9 cellular contexts compared by ENCODE assay signal in genomic region chr3:158727499-158728377, GRCh38. TPM values are rescaled to one million over a fixed set of nuclear protein-coding genes. Genes with fewer than 3 reads are reported as not detected.
DNase-seq lines count a peak whose midpoint lies in the region; ATAC-seq and TF ChIP-seq lines count a peak whose summit lies in the region.
"Had no signal": no experiment of that assay in that cellular context is flagged by ENCODE, and none has a peak within 500 bp of the region (broad histone marks: within the 10 kb centered on the region; RNA-seq: fewer than 3 reads in every experiment).

No MANE protein-coding gene starts in this region.

- ATAC-seq in HG02642 (IDR thresholded peaks at IDR 0.05; ENCODE audit: poor library complexity, unreplicated experiment) (peak; percentile 62), left colon (peak; percentile 9)
- ATAC-seq in stimulated activated naive CD8-positive, alpha-beta T cell treated with anti-CD3 and anti-CD28 coated beads, Interleukin-15, Interleukin-2, amounts not matched to agents 100 U/mL and 50 U/mL, for 24 hours = peak; percentile 26

- intact Hi-C loops in left colon (cut with DNase I, micrococcal nuclease) = loop anchor here in 1 of 2 donors (2.0 to 10.0 kb wide), 2 partner anchors 63 kb away; no protein-coding TSS in a partner anchor

- DNase-seq in AG08395 (ENCODE audit: low spot score) (peak; percentile 79), NCI-H1092 (lab: John Stamatoyannopoulos, UW) (peak; percentile 40), T follicular helper cell (ENCODE audit: low read depth) (peak; percentile 25), cerebellar cortex (ENCODE audit: low spot score) (peak; percentile 83), left colon (peak in 1 of 2 donors; percentile 53)
- DNase-seq in stimulated activated naive CD8-positive, alpha-beta T cell treated with anti-CD3 and anti-CD28 coated beads, Interleukin-15, Interleukin-2, amounts not matched to agents 100 U/mL and 50 U/mL, for 24 hours = peak; percentile 28

- TF ChIP-seq CTCF in GM12872 (IDR thresholded peaks at IDR 0.05; ENCODE audit: insufficient read depth, low read depth, low read length) = peak; percentile 74

RNA-seq across cellular contexts. Expression of gene RARRES1, which starts 4.5 kb away (rescaled TPM):
- total RNA-seq in left colon = 10 to 100 TPM; 63.5 to 81.0 TPM
- total RNA-seq: T-helper 1 cell treated with Interleukin-12 subunit alpha and Interleukin-12 subunit beta and Interleukin-4 antibody, amounts not matched to agents 30 ng/mL and 1 ng/mL, for 36 hours had no signal

RNA-seq across cellular contexts. Expression of gene LXN, which starts 55.3 kb away (rescaled TPM):
- 10 to 100 TPM; 49.4 to 63.8 TPM for total RNA-seq in left colon

Comparison
In these comparisons a context has a peak if more than half of its experiments do, and no peak if none do; other contexts are left out.
1. ATAC-seq: peak in every context shown above with its lines; median percentile 62 in HG02642; 26 in stimulated activated naive CD8-positive, alpha-beta T cell treated with anti-CD3 and anti-CD28 coated beads, Interleukin-15, Interleukin-2, amounts not matched to agents 100 U/mL and 50 U/mL, for 24 hours; 9 in left colon.